In genomic region chr3:155643581-155644165, GRCh38 we compare ENCODE assay signal across 28 cellular contexts.
"Had no signal": no experiment of that assay in that cellular context is flagged by ENCODE, and none has a peak within 500 bp of the region (broad histone marks: within the 10 kb centered on the region; RNA-seq: fewer than 3 reads in every experiment).

No MANE protein-coding gene starts in this region.

- H3K9me3 Mint-ChIP-seq: memory B cell; naive B cell; natural killer cell treated with Interleukin-12 subunit alpha and Interleukin-12 subunit beta and Interleukin-15 and Interleukin-18, amount 100 ng/mL, for 72 hours; neural crest cell; stimulated activated naive CD8-positive, alpha-beta T cell treated with anti-CD3 and anti-CD28 coated beads, Interleukin-15, amount 100 ng/mL, for 72 hours had no signal

- H3K4me1 Mint-ChIP-seq: memory B cell; naive B cell; stimulated activated naive CD8-positive, alpha-beta T cell treated with anti-CD3 and anti-CD28 coated beads, Interleukin-15, amount 100 ng/mL, for 72 hours had no signal

- DNase-seq: dermis blood vessel endothelial cell; effector memory CD4-positive, alpha-beta T cell; heart left ventricle; kidney; mucosa of descending colon; naive B cell; pancreas; stimulated activated CD4-positive, alpha-beta T cell treated with anti-CD3 and anti-CD28 coated beads, Interleukin-12 subunit alpha, Interleukin-12 subunit beta, amount 100 ng/mL, for 4 hours; stimulated activated CD4-positive, alpha-beta T cell treated with anti-CD3 and anti-CD28 coated beads, Interleukin-1b, Interleukin-23, amount 100 ng/mL, for 48 hours; stimulated activated CD4-positive, alpha-beta T cell treated with anti-CD3 and anti-CD28 coated beads, Interleukin-4, amount 100 ng/mL, for 1 hour; stimulated activated CD8-positive, alpha-beta memory T cell treated with anti-CD3 and anti-CD28 coated beads, Interleukin-4, amount 100 ng/mL, for 48 hours; stimulated activated naive CD4-positive, alpha-beta T cell; stimulated activated naive CD8-positive, alpha-beta T cell treated with anti-CD3 and anti-CD28 coated beads, Interleukin-15, amount 100 ng/mL, for 72 hours; thyroid gland had no signal

- H3K4me3 Mint-ChIP-seq: memory B cell; naive B cell; natural killer cell treated with Interleukin-12 subunit alpha and Interleukin-12 subunit beta and Interleukin-15 and Interleukin-18, amount 100 ng/mL, for 72 hours; neural crest cell; stimulated activated naive CD8-positive, alpha-beta T cell treated with anti-CD3 and anti-CD28 coated beads, Interleukin-15, amount 100 ng/mL, for 72 hours had no signal

- H3K27me3 ChIP-seq: esophagus muscularis mucosa, foreskin keratinocyte, gastroesophageal sphincter, heart left ventricle, hepatocyte, neutrophil, pancreas, thyroid gland, vagina had no signal

- H3K27ac ChIP-seq: coronary artery, esophagus muscularis mucosa, foreskin keratinocyte, gastroesophageal sphincter, heart left ventricle, hepatocyte, neutrophil, pancreas, thyroid gland, vagina had no signal

- H3K36me3 Mint-ChIP-seq: memory B cell; naive B cell; natural killer cell treated with Interleukin-12 subunit alpha and Interleukin-12 subunit beta and Interleukin-15 and Interleukin-18, amount 100 ng/mL, for 72 hours had no signal

- H3K4me3 ChIP-seq: coronary artery, esophagus muscularis mucosa, gastroesophageal sphincter, heart left ventricle, hepatocyte, lung, mucosa of descending colon, pancreas, smooth muscle cell, thyroid gland, vagina had no signal

- H3K27me3 Mint-ChIP-seq: naive B cell; natural killer cell treated with Interleukin-12 subunit alpha and Interleukin-12 subunit beta and Interleukin-15 and Interleukin-18, amount 100 ng/mL, for 72 hours; stimulated activated naive CD8-positive, alpha-beta T cell treated with anti-CD3 and anti-CD28 coated beads, Interleukin-15, amount 100 ng/mL, for 72 hours had no signal

- ATAC-seq: gastroesophageal sphincter; heart left ventricle; left lobe of liver; mucosa of descending colon; natural killer cell treated with Interleukin-12 subunit alpha and Interleukin-12 subunit beta and Interleukin-15 and Interleukin-18, amount 100 ng/mL, for 72 hours; pancreas; sciatic nerve; stimulated activated naive CD8-positive, alpha-beta T cell treated with anti-CD3 and anti-CD28 coated beads, Interleukin-15, amount 100 ng/mL, for 72 hours had no signal

- H3K4me1 ChIP-seq: foreskin keratinocyte, heart left ventricle, pancreas, thyroid gland, vagina had no signal

- H3K27ac Mint-ChIP-seq: memory B cell; natural killer cell treated with Interleukin-12 subunit alpha and Interleukin-12 subunit beta and Interleukin-15 and Interleukin-18, amount 100 ng/mL, for 72 hours; stimulated activated naive CD8-positive, alpha-beta T cell treated with anti-CD3 and anti-CD28 coated beads, Interleukin-15, amount 100 ng/mL, for 72 hours had no signal

- H3K9me3 ChIP-seq: esophagus muscularis mucosa, gastroesophageal sphincter, heart left ventricle, mucosa of descending colon, neutrophil, pancreas, thyroid gland, vagina had no signal

- H3K36me3 ChIP-seq: esophagus muscularis mucosa, gastroesophageal sphincter, heart left ventricle, neutrophil, pancreas, thyroid gland, vagina had no signal
